24 cellular contexts compared by ENCODE assay signal in genomic region chr9:38030658-38031057, GRCh38. TPM values are rescaled to one million over a fixed set of nuclear protein-coding genes. Genes with fewer than 3 reads are reported as not detected.
DNase-seq lines count a peak whose midpoint lies in the region; ATAC-seq and TF ChIP-seq lines count a peak whose summit lies in the region.
"Had no signal": no experiment of that assay in that cellular context is flagged by ENCODE, and none has a peak within 500 bp of the region (broad histone marks: within the 10 kb centered on the region; RNA-seq: fewer than 3 reads in every experiment).

No MANE protein-coding gene starts in this region.

- H3K9ac ChIP-seq in BLaER1: no peak overlapping the region
- H3K9ac ChIP-seq in IMR-90 (ENCODE audit: low read depth, low read length): no peak overlapping the region
- no peak overlapping the region for H3K9ac ChIP-seq in MM.1S (ENCODE audit: low read length)

- H3K18ac ChIP-seq in IMR-90 (ENCODE audit: low read depth, low read length): no peak overlapping the region

- no peak overlapping the region for H3K4me3 ChIP-seq in BLaER1
- H3K4me3 ChIP-seq in IMR-90 (ENCODE audit: insufficient read depth, low read depth, low read length): no peak overlapping the region
- no peak overlapping the region for H3K4me3 ChIP-seq in retinal pigment epithelial cell (ENCODE audit: low read length)
- no peak overlapping the region for H3K4me3 ChIP-seq in MM.1S (ENCODE audit: low read length)
- H3K4me3 ChIP-seq: body of pancreas, PC-9, prostate gland, SJSA1, spleen, vagina had no signal

- no peak overlapping the region for H2AK5ac ChIP-seq in IMR-90 (ENCODE audit: low read depth, low read length)

- peaks cover 25% of the 10 kb centered on the region for H3K4me1 ChIP-seq in BLaER1
- H3K4me1 ChIP-seq in IMR-90 (ENCODE audit: control insufficient read depth, insufficient read depth, low read length): peaks cover 43% of the 10 kb centered on the region
- no peaks in the 10 kb centered on the region for H3K4me1 ChIP-seq in MM.1S (ENCODE audit: low read length)

- no peak overlapping the region for H3K4me3 Mint-ChIP-seq in endothelial cell (ENCODE audit: unreplicated experiment)
- H3K4me3 Mint-ChIP-seq: activated naive CD8-positive, alpha-beta T cell treated with anti-CD3 and anti-CD28 coated beads, Interleukin-2, amount 10 ng/mL, durations not matched to agents 7 days and 5 days; activated T-helper 17 cell treated with anti-CD3 and anti-CD28 coated beads, Interleukin-2, amount 50 U/mL, for 72 hours; CD8-positive, alpha-beta memory T cell; nephron; T-helper 2 cell treated with Interferon-gamma antibody and Interleukin-4, amounts not matched to agents 5 μg/mL and 100 μg/mL, for 36 hours had no signal

- H3K36me3 Mint-ChIP-seq in endothelial cell (ENCODE audit: low read depth, unreplicated experiment): no peaks in the 10 kb centered on the region
- H3K36me3 Mint-ChIP-seq: activated naive CD8-positive, alpha-beta T cell treated with anti-CD3 and anti-CD28 coated beads, Interleukin-2, amount 10 ng/mL, durations not matched to agents 7 days and 5 days; CD8-positive, alpha-beta memory T cell had no signal

- no peaks in the 10 kb centered on the region for H3K9me3 Mint-ChIP-seq in endothelial cell (ENCODE audit: unreplicated experiment)
- H3K9me3 Mint-ChIP-seq: activated naive CD8-positive, alpha-beta T cell treated with anti-CD3 and anti-CD28 coated beads, Interleukin-2, amount 10 ng/mL, durations not matched to agents 7 days and 5 days; activated T-helper 17 cell treated with anti-CD3 and anti-CD28 coated beads, Interleukin-2, amount 50 U/mL, for 72 hours; CD8-positive, alpha-beta memory T cell; nephron; T-helper 2 cell treated with Interferon-gamma antibody and Interleukin-4, amounts not matched to agents 5 μg/mL and 100 μg/mL, for 36 hours had no signal

- intact Hi-C loops in IMR-90 (cut with micrococcal nuclease): no loop called here

- no peaks in the 10 kb centered on the region for H3K9me2 ChIP-seq in MM.1S (replicated peaks; ENCODE audit: insufficient read depth, low read length)

- no peak overlapping the region for H4K91ac ChIP-seq in IMR-90 (ENCODE audit: insufficient read depth, low read depth, low read length)

- H3K79me2 ChIP-seq in MM.1S (ENCODE audit: low read length): no peaks in the 10 kb centered on the region

- H3K27me3 Mint-ChIP-seq in endothelial cell (ENCODE audit: unreplicated experiment): peaks cover 11% of the 10 kb centered on the region
- H3K27me3 Mint-ChIP-seq: activated T-helper 17 cell treated with anti-CD3 and anti-CD28 coated beads, Interleukin-2, amount 50 U/mL, for 72 hours had no signal

- H2BK5ac ChIP-seq in IMR-90 (ENCODE audit: low read depth, low read length, poor library complexity, severe bottlenecking): no peak overlapping the region

- CTCF ChIA-PET in IMR-90 (lab: Yijun Ruan, JAX): no interaction called here

- H3K9me3 ChIP-seq in BLaER1: no peaks in the 10 kb centered on the region
- no peaks in the 10 kb centered on the region for H3K9me3 ChIP-seq in IMR-90 (ENCODE audit: control insufficient read depth, insufficient read depth, low read length)
- no peaks in the 10 kb centered on the region for H3K9me3 ChIP-seq in MM.1S (replicated peaks; ENCODE audit: insufficient read depth, low read length)
- H3K9me3 ChIP-seq: body of pancreas, prostate gland, SJSA1, spleen, vagina had no signal

- WGBS in IMR-90 (ENCODE audit: extremely low coverage in 2 of 2, insufficient read length in 1 of 2), 2 experiments: no CpG with 5 or more reads among the region's 3 CpGs

- no peak overlapping the region for H2AFZ ChIP-seq in IMR-90 (replicated peaks; ENCODE audit: low read length, poor library complexity)
- H2AFZ ChIP-seq in MM.1S (ENCODE audit: low read length): no peak overlapping the region
- H2AFZ ChIP-seq: PC-9 had no signal

- no peak overlapping the region for H2BK15ac ChIP-seq in IMR-90 (ENCODE audit: low read depth, low read length)

- no peak overlapping the region for H2BK120ac ChIP-seq in IMR-90 (ENCODE audit: low read depth, low read length)

- no peak for DNase-seq in IMR-90
- DNase-seq in endothelial cell (ENCODE audit: low spot score): no peak
- DNase-seq in retinal pigment epithelial cell (ENCODE audit: low read depth): no peak
- no peak for DNase-seq in NCI-H2029 (lab: John Stamatoyannopoulos, UW)
- DNase-seq in MM.1S: no peak
- DNase-seq in DMS79 (lab: John Stamatoyannopoulos, UW): no peak
- DNase-seq in NCI-H345 treated with DMSO at 0.1 percent for 48 hours (lab: John Stamatoyannopoulos, UW; ENCODE audit: unreplicated experiment): no peak
- DNase-seq: activated naive CD8-positive, alpha-beta T cell treated with anti-CD3 and anti-CD28 coated beads, Interleukin-2, amount 10 ng/mL, durations not matched to agents 7 days and 5 days; body of pancreas; CD8-positive, alpha-beta memory T cell; DND-41; erythroblast; left colon; NCI-H146; NCI-H82; PC-9; spleen had no signal

- no peak for TF ChIP-seq POLR2A in IMR-90 (IDR thresholded peaks at IDR 0.05; ENCODE audit: low read depth, low read length)

- H3K27ac Mint-ChIP-seq in endothelial cell (ENCODE audit: unreplicated experiment): no peak overlapping the region
- H3K27ac Mint-ChIP-seq: activated naive CD8-positive, alpha-beta T cell treated with anti-CD3 and anti-CD28 coated beads, Interleukin-2, amount 10 ng/mL, durations not matched to agents 7 days and 5 days; activated T-helper 17 cell treated with anti-CD3 and anti-CD28 coated beads, Interleukin-2, amount 50 U/mL, for 72 hours; T-helper 2 cell treated with Interferon-gamma antibody and Interleukin-4, amounts not matched to agents 5 μg/mL and 100 μg/mL, for 36 hours had no signal

- H3K27ac ChIP-seq in BLaER1 (no peak overlapping the region), IMR-90 (ENCODE audit: insufficient read depth, low read length) (no peak overlapping the region), MM.1S (ENCODE audit: low read length) (no peak overlapping the region)
- H3K27ac ChIP-seq: SJSA1, spleen, vagina had no signal

- no peaks in the 10 kb centered on the region for H3F3A ChIP-seq in MM.1S (ENCODE audit: insufficient read depth, low read length)

- no TSS peak for BruUV-seq in IMR-90 (replicated peaks; lab: Mats Ljungman, UMichigan)

- dilution Hi-C loops in IMR-90 (cut with HindIII; ENCODE audit: low sequenced_read_pairs, unreplicated experiment): no loop called here

- H4K8ac ChIP-seq in IMR-90 (ENCODE audit: low read depth in 2 of 2, low read length in 2 of 2): no peak overlapping the region

- no peak overlapping the region for H3K14ac ChIP-seq in IMR-90 (replicated peaks; ENCODE audit: low read depth, low read length)

- POLR2A ChIA-PET in IMR-90 (lab: Charles Lee; ENCODE audit: unreplicated experiment): no interaction called here

- in situ Hi-C loops in IMR-90 (cut with MboI; ENCODE audit: low sequenced_read_pairs): no loop called here

- H4K20me1 ChIP-seq in BLaER1: no peaks in the 10 kb centered on the region
- H4K20me1 ChIP-seq in IMR-90 (ENCODE audit: insufficient read depth, low read length): peaks cover 54% of the 10 kb centered on the region
- H4K20me1 ChIP-seq in MM.1S (ENCODE audit: insufficient read depth, low read length): no peaks in the 10 kb centered on the region

- H3K4me2 ChIP-seq in BLaER1 (0 out of 2 replicates have a peak overlapping the region, but pooled peaks have one; percentile 16), IMR-90 (ENCODE audit: low read depth, low read length) (no peak overlapping the region), MM.1S (ENCODE audit: low read depth, low read length) (no peak overlapping the region)

- H4K5ac ChIP-seq in IMR-90 (ENCODE audit: low read depth, low read length): no peak overlapping the region

- H3K23ac ChIP-seq in IMR-90 (ENCODE audit: low read depth, low read length): no peak overlapping the region

- peaks cover 36% of the 10 kb centered on the region for H3K4me1 Mint-ChIP-seq in endothelial cell (ENCODE audit: unreplicated experiment)
- H3K4me1 Mint-ChIP-seq: activated T-helper 17 cell treated with anti-CD3 and anti-CD28 coated beads, Interleukin-2, amount 50 U/mL, for 72 hours; CD8-positive, alpha-beta memory T cell had no signal

- H3K56ac ChIP-seq in IMR-90 (ENCODE audit: extremely low read depth, insufficient read depth, low read length): no peak overlapping the region

- peaks cover 46% of the 10 kb centered on the region for H3K9me1 ChIP-seq in IMR-90 (ENCODE audit: insufficient read depth, low read length)

- no peak overlapping the region for H2AK9ac ChIP-seq in IMR-90 (replicated peaks; ENCODE audit: low read depth, low read length, poor library complexity)

- H3K79me1 ChIP-seq in IMR-90 (ENCODE audit: low read depth in 1 of 2, low read length in 2 of 2): peaks cover 22 to 82% of the 10 kb centered on the region in 2 experiments

- H2BK20ac ChIP-seq in IMR-90 (ENCODE audit: low read depth, low read length): no peak overlapping the region

- H3K36me3 ChIP-seq in BLaER1: no peaks in the 10 kb centered on the region
- no peaks in the 10 kb centered on the region for H3K36me3 ChIP-seq in IMR-90 (ENCODE audit: control insufficient read depth, insufficient read depth, low read length)
- H3K36me3 ChIP-seq in MM.1S (replicated peaks; ENCODE audit: insufficient read depth, low read length): no peaks in the 10 kb centered on the region
- H3K36me3 ChIP-seq: prostate gland, SJSA1, spleen, vagina had no signal

- H3K27me3 ChIP-seq in BLaER1 (no peaks in the 10 kb centered on the region), IMR-90 (ENCODE audit: control insufficient read depth, insufficient read depth, low read length) (no peaks in the 10 kb centered on the region), MM.1S (replicated peaks; ENCODE audit: insufficient read depth, low read length) (no peaks in the 10 kb centered on the region)
- H3K27me3 ChIP-seq: body of pancreas, SJSA1, spleen, vagina had no signal

- TF ChIP-seq CTCF in IMR-90 (conservative IDR thresholded peaks at IDR 0.05; ENCODE audit: low read depth, low read length) (no peak), endothelial cell (IDR thresholded peaks at IDR 0.05; ENCODE audit: unreplicated experiment) (peak; percentile 20), retinal pigment epithelial cell (conservative IDR thresholded peaks at IDR 0.05; ENCODE audit: low read depth, low read length) (peak; percentile 17), MM.1S (IDR thresholded peaks at IDR 0.05; ENCODE audit: low read length) (no peak; the same call in 1 of the 2 replicates)

- H3K4ac ChIP-seq in IMR-90 (ENCODE audit: low read depth, low read length): peak overlapping the region; percentile 4; the same call in 1 of the 2 replicates

- TF ChIP-seq RAD21 in IMR-90 (IDR thresholded peaks at IDR 0.05; ENCODE audit: low read length): no peak

- ATAC-seq in IMR-90 (ENCODE audit: low read depth): no peak
- ATAC-seq: activated T-helper 17 cell treated with anti-CD3 and anti-CD28 coated beads, Interleukin-2, amount 50 U/mL, for 72 hours; body of pancreas; left colon had no signal

TF ChIP-seq in IMR-90, 13 proteins besides CTCF, POLR2A, EP300 and RAD21 (continues in another document):
- TF ChIP-seq RCOR1 (IDR thresholded peaks at IDR 0.05; ENCODE audit: insufficient replicate concordance, low read length): no peak
- TF ChIP-seq CHD1 (IDR thresholded peaks at IDR 0.05; ENCODE audit: low read depth, low read length): no peak

RNA-seq across cellular contexts. Expression of gene SHB, which starts 38.4 kb away (rescaled TPM):
- total RNA-seq in IMR-90 (2012; rRNA removed) (6.1 and 7.8 TPM in 2 replicates), endothelial cell (ENCODE audit: unreplicated experiment) (18.5 TPM)
- 20.4 and 22.9 TPM in 2 replicates for polyA plus RNA-seq in IMR-90 (2012; rRNA removed)
- polyA plus RNA-seq in IMR-90 (2012; cell fraction: cytosol; rRNA removed): 15.8 and 28.1 TPM in 2 replicates
- 36.9 and 39.5 TPM in 2 replicates for polyA plus RNA-seq in IMR-90 (2012; cell fraction: nucleus; rRNA removed; ENCODE audit: low replicate concordance)

Comparison
In these comparisons a context has a peak if more than half of its experiments do, and no peak if none do; other contexts are left out.
1. CTCF ChIP-seq: peak in endothelial cell (single experiment) and retinal pigment epithelial cell (single experiment); none in IMR-90 (single experiment) and MM.1S (single experiment).